Comparison of ENCODE assay signal across 8 cellular contexts in genomic region chr10:79443338-79444242, GRCh38. TPM values are rescaled to one million over a fixed set of nuclear protein-coding genes. Genes with fewer than 3 reads are reported as not detected.
DNase-seq lines count a peak whose midpoint lies in the region; ATAC-seq and TF ChIP-seq lines count a peak whose summit lies in the region.

No MANE protein-coding gene starts in this region.

- peak overlapping the region; percentile 87 for H3K4me3 Mint-ChIP-seq in activated T-helper 1 cell treated with anti-CD3 and anti-CD28 coated beads, Interleukin-12 subunit alpha, Interleukin-12 subunit beta, Interleukin-2, Interleukin-4 antibody, amounts not matched to agents 30 ng/mL and 10 ng/mL and 1 ng/mL, durations not matched to agents 14 hours and 24 hours and 36 hours
- H3K4me3 Mint-ChIP-seq in stimulated activated naive CD8-positive, alpha-beta T cell treated with anti-CD3 and anti-CD28 coated beads, Interleukin-15, amount 100 ng/mL, for 72 hours = peak overlapping the region; percentile 82 to 88

- peak overlapping the region; percentile 75; the same call in 1 of the 2 replicates for H3K9ac ChIP-seq in SK-N-SH

- no peak for TF ChIP-seq CTCF in SK-N-SH (IDR thresholded peaks at IDR 0.05)

- H3F3A ChIP-seq in SK-N-SH (replicated peaks; ENCODE audit: insufficient read depth) = peaks cover 18% of the 10 kb centered on the region

- intact Hi-C loops in activated T-helper 1 cell treated with anti-CD3 and anti-CD28 coated beads, Interleukin-12 subunit alpha, Interleukin-12 subunit beta, Interleukin-2, Interleukin-4 antibody, amounts not matched to agents 30 ng/mL and 10 ng/mL and 1 ng/mL, durations not matched to agents 14 hours and 24 hours and 36 hours (cut with micrococcal nuclease) = loop anchor here (10.0 kb wide), 1 partner anchor 761 kb away; the partner anchor contains the start of gene ANXA11

- H3K9me2 ChIP-seq in SK-N-SH = no peaks in the 10 kb centered on the region

- peaks cover 58% of the 10 kb centered on the region for H3K79me2 ChIP-seq in SK-N-SH (ENCODE audit: insufficient read depth)

- DNase-seq in SK-N-SH = no peak
- no peak for DNase-seq in activated T-helper 1 cell treated with anti-CD3 and anti-CD28 coated beads, Interleukin-12 subunit alpha, Interleukin-12 subunit beta, Interleukin-2, Interleukin-4 antibody, amounts not matched to agents 30 ng/mL and 10 ng/mL and 1 ng/mL, durations not matched to agents 14 hours and 24 hours and 36 hours (ENCODE audit: low spot score)
- DNase-seq in islet precursor cell = peak; percentile 10
- no peak for DNase-seq in stimulated activated naive CD8-positive, alpha-beta T cell treated with anti-CD3 and anti-CD28 coated beads, Interleukin-15, amount 100 ng/mL, for 72 hours
- DNase-seq in HPDE6-E6E7 (ENCODE audit: extremely low spot score) = no peak
- no peak for DNase-seq in globus pallidus (ENCODE audit: low spot score)
- no peak for DNase-seq in effector CD8-positive, alpha-beta T cell (lab: John Stamatoyannopoulos, UW)

- no peaks in the 10 kb centered on the region for H3K9me3 ChIP-seq in SK-N-SH

- peaks cover 50% of the 10 kb centered on the region for H4K20me1 ChIP-seq in SK-N-SH (ENCODE audit: insufficient read depth)

- no peak for TF ChIP-seq RAD21 in SK-N-SH (IDR thresholded peaks at IDR 0.05; ENCODE audit: low read length)

- H3K9me3 Mint-ChIP-seq in activated T-helper 1 cell treated with anti-CD3 and anti-CD28 coated beads, Interleukin-12 subunit alpha, Interleukin-12 subunit beta, Interleukin-2, Interleukin-4 antibody, amounts not matched to agents 30 ng/mL and 10 ng/mL and 1 ng/mL, durations not matched to agents 14 hours and 24 hours and 36 hours = no peaks in the 10 kb centered on the region
- no peaks in the 10 kb centered on the region for H3K9me3 Mint-ChIP-seq in stimulated activated naive CD8-positive, alpha-beta T cell treated with anti-CD3 and anti-CD28 coated beads, Interleukin-15, amount 100 ng/mL, for 72 hours

- CTCF ChIA-PET in SK-N-SH (lab: Yijun Ruan, JAX) = interaction anchor here (0.7 to 2.9 kb wide), 10 partner anchors 11 to 69 kb away, joined by 3 to 8 read pairs (median 4); no protein-coding TSS in a partner anchor

- peaks cover 15 to 47% of the 10 kb centered on the region in 2 experiments; a peak in 2 of 4 replicates for H3K4me1 ChIP-seq in SK-N-SH (ENCODE audit: control insufficient read depth in 1 of 2, insufficient read depth in 2 of 2, low read depth in 1 of 2, low read length in 1 of 2)

- peak overlapping the region; percentile 31 for H3K27ac Mint-ChIP-seq in activated T-helper 1 cell treated with anti-CD3 and anti-CD28 coated beads, Interleukin-12 subunit alpha, Interleukin-12 subunit beta, Interleukin-2, Interleukin-4 antibody, amounts not matched to agents 30 ng/mL and 10 ng/mL and 1 ng/mL, durations not matched to agents 14 hours and 24 hours and 36 hours
- H3K27ac Mint-ChIP-seq in stimulated activated naive CD8-positive, alpha-beta T cell treated with anti-CD3 and anti-CD28 coated beads, Interleukin-15, amount 100 ng/mL, for 72 hours = peak overlapping the region; percentile 89 to 93

- peak overlapping the region; percentile 72 to 97 for H3K4me3 ChIP-seq in SK-N-SH (ENCODE audit: low read depth in 2 of 2, low read length in 1 of 2)

- ATAC-seq in SK-N-SH treated with all-trans-retinoic acid at 6 μM for 48 hours = no peak
- no peak for ATAC-seq in stimulated activated naive CD8-positive, alpha-beta T cell treated with anti-CD3 and anti-CD28 coated beads, Interleukin-15, amount 100 ng/mL, for 72 hours

- H3K4me2 ChIP-seq in SK-N-SH = peak overlapping the region; percentile 97

- no peaks in the 10 kb centered on the region for H3K36me3 ChIP-seq in SK-N-SH (replicated peaks in 1 of 2; ENCODE audit: control insufficient read depth in 1 of 2, insufficient read depth in 2 of 2, low read length in 1 of 2)

- H2AFZ ChIP-seq in SK-N-SH (ENCODE audit: low read depth) = no peak overlapping the region

- POLR2A ChIA-PET in SK-N-SH (lab: Yijun Ruan, JAX) = no interaction called here

- TF ChIP-seq EP300 in SK-N-SH (IDR thresholded peaks at IDR 0.05; ENCODE audit: borderline replicate concordance in 1 of 2, low read depth in 1 of 2, low read length in 1 of 2) = no peak

- H3K4me1 Mint-ChIP-seq in activated T-helper 1 cell treated with anti-CD3 and anti-CD28 coated beads, Interleukin-12 subunit alpha, Interleukin-12 subunit beta, Interleukin-2, Interleukin-4 antibody, amounts not matched to agents 30 ng/mL and 10 ng/mL and 1 ng/mL, durations not matched to agents 14 hours and 24 hours and 36 hours (ENCODE audit: low read depth) = peaks cover 21% of the 10 kb centered on the region
- peaks cover 30% of the 10 kb centered on the region for H3K4me1 Mint-ChIP-seq in stimulated activated naive CD8-positive, alpha-beta T cell treated with anti-CD3 and anti-CD28 coated beads, Interleukin-15, amount 100 ng/mL, for 72 hours

- no peaks in the 10 kb centered on the region for H3K36me3 Mint-ChIP-seq in activated T-helper 1 cell treated with anti-CD3 and anti-CD28 coated beads, Interleukin-12 subunit alpha, Interleukin-12 subunit beta, Interleukin-2, Interleukin-4 antibody, amounts not matched to agents 30 ng/mL and 10 ng/mL and 1 ng/mL, durations not matched to agents 14 hours and 24 hours and 36 hours (ENCODE audit: low read depth)

- H3K27me3 ChIP-seq in SK-N-SH (ENCODE audit: insufficient read depth) = no peaks in the 10 kb centered on the region

- H3K27ac ChIP-seq in SK-N-SH (ENCODE audit: low read depth in 2 of 2, low read length in 1 of 2) = peak overlapping the region in 1 of 2 experiments; percentile 62; a peak in 2 of 4 replicates

- H3K27me3 Mint-ChIP-seq in activated T-helper 1 cell treated with anti-CD3 and anti-CD28 coated beads, Interleukin-12 subunit alpha, Interleukin-12 subunit beta, Interleukin-2, Interleukin-4 antibody, amounts not matched to agents 30 ng/mL and 10 ng/mL and 1 ng/mL, durations not matched to agents 14 hours and 24 hours and 36 hours (ENCODE audit: insufficient read depth) = peaks cover 58% of the 10 kb centered on the region
- H3K27me3 Mint-ChIP-seq in stimulated activated naive CD8-positive, alpha-beta T cell treated with anti-CD3 and anti-CD28 coated beads, Interleukin-15, amount 100 ng/mL, for 72 hours = peaks cover 56% of the 10 kb centered on the region

- whole genome bisulfite sequencing in SK-N-SH (ENCODE audit: low lambda C conversion rate) = 70% methylated on average over 11 of the region's 11 CpGs

TF ChIP-seq in SK-N-SH, 30 proteins besides CTCF, POLR2A, EP300 and RAD21:
- TF ChIP-seq TCF12 (IDR thresholded peaks at IDR 0.05) (no peak), FOXJ3 (CRISPR knock-in tag; IDR thresholded peaks at IDR 0.05) (no peak), RXRA (IDR thresholded peaks at IDR 0.05; ENCODE audit: borderline replicate concordance, low read depth) (no peak), JUND (IDR thresholded peaks at IDR 0.05) (no peak), TEAD4 (IDR thresholded peaks at IDR 0.05; ENCODE audit: borderline replicate concordance, insufficient read depth) (no peak)

TF ChIP-seq in SK-N-SH treated with all-trans-retinoic acid at 6 μM for 48 hours, 23 proteins besides CTCF, POLR2A, EP300 and RAD21:
- TF ChIP-seq ZNF8 (CRISPR knock-in tag; IDR thresholded peaks at IDR 0.05) (no peak), RARB (CRISPR knock-in tag; IDR thresholded peaks at IDR 0.05) (no peak), SNAI2 (CRISPR knock-in tag; IDR thresholded peaks at IDR 0.05) (no peak), GLIS3 (CRISPR knock-in tag; IDR thresholded peaks at IDR 0.05) (no peak), CSDC2 (CRISPR knock-in tag; IDR thresholded peaks at IDR 0.05) (no peak)

RNA-seq across cellular contexts. Expression of gene ZCCHC24, which starts 1.8 kb away (rescaled TPM):
- polyA plus RNA-seq in SK-N-SH (2012; rRNA removed) = 15.8 and 16.2 TPM in 2 replicates
- polyA plus RNA-seq in SK-N-SH (2012; cell fraction: cytosol; rRNA removed) = 10.3 and 13.2 TPM in 2 replicates
- polyA plus RNA-seq in SK-N-SH (2012; cell fraction: nucleus; rRNA removed) = 12.8 and 15.3 TPM in 2 replicates
- 0.52 and 0.59 TPM in 2 replicates for total RNA-seq in activated T-helper 1 cell treated with anti-CD3 and anti-CD28 coated beads, Interleukin-12 subunit alpha, Interleukin-12 subunit beta, Interleukin-2, Interleukin-4 antibody, amounts not matched to agents 30 ng/mL and 10 ng/mL and 1 ng/mL, durations not matched to agents 14 hours and 24 hours and 36 hours
